In genomic region chr9:89677696-89678393, GRCh38 we compare ENCODE assay signal across 14 cellular contexts.
DNase-seq lines count a peak whose midpoint lies in the region; ATAC-seq, FAIRE-seq and TF ChIP-seq lines count a peak whose summit lies in the region.
"Had no signal": no experiment of that assay in that cellular context is flagged by ENCODE, and none has a peak within 500 bp of the region (broad histone marks: within the 10 kb centered on the region; RNA-seq: fewer than 3 reads in every experiment).

No MANE protein-coding gene starts in this region.

- ATAC-seq in activated CD8-positive, alpha-beta memory T cell treated with anti-CD3 and anti-CD28 coated beads, Interleukin-2, amount 10 ng/mL, durations not matched to agents 7 days and 5 days, result no peak
- ATAC-seq: natural killer cell treated with Interleukin-12 subunit alpha and Interleukin-12 subunit beta and Interleukin-15 and Interleukin-18, amount 100 ng/mL, for 72 hours; stimulated activated naive CD8-positive, alpha-beta T cell treated with anti-CD3 and anti-CD28 coated beads, Interleukin-15, amount 100 ng/mL, for 72 hours had no signal

- H3K36me3 Mint-ChIP-seq in activated CD8-positive, alpha-beta memory T cell treated with anti-CD3 and anti-CD28 coated beads, Interleukin-2, amount 10 ng/mL, durations not matched to agents 7 days and 5 days, result no peaks in the 10 kb centered on the region
- H3K36me3 Mint-ChIP-seq: activated naive CD4-positive, alpha-beta T cell treated with anti-CD3 and anti-CD28 coated beads, Interleukin-2, amount 50 U/mL, for 24 hours; natural killer cell treated with Interleukin-12 subunit alpha and Interleukin-12 subunit beta and Interleukin-15 and Interleukin-18, amount 100 ng/mL, for 72 hours had no signal

- CTCF ChIA-PET in activated CD8-positive, alpha-beta memory T cell treated with anti-CD3 and anti-CD28 coated beads, Interleukin-2, amount 10 ng/mL, durations not matched to agents 7 days and 5 days (lab: Charles Lee), result interaction anchor here (1.0 kb wide), 1 partner anchor 10 kb away, joined by 3 read pairs; no protein-coding TSS in a partner anchor

- H3K27ac ChIP-seq in uterus, result peak overlapping the region in 1 of 2 donors; percentile 46

- H3K4me1 Mint-ChIP-seq in activated CD8-positive, alpha-beta memory T cell treated with anti-CD3 and anti-CD28 coated beads, Interleukin-2, amount 10 ng/mL, durations not matched to agents 7 days and 5 days, result peaks cover 7% of the 10 kb centered on the region
- H3K4me1 Mint-ChIP-seq: stimulated activated naive CD8-positive, alpha-beta T cell treated with anti-CD3 and anti-CD28 coated beads, Interleukin-15, amount 100 ng/mL, for 72 hours had no signal

- TF ChIP-seq POLR2A in uterus (IDR thresholded peaks at IDR 0.05) (no peak), GM12892 (IDR thresholded peaks at IDR 0.05; ENCODE audit: low read depth, low read length) (no peak)

- H3K27me3 Mint-ChIP-seq in activated CD8-positive, alpha-beta memory T cell treated with anti-CD3 and anti-CD28 coated beads, Interleukin-2, amount 10 ng/mL, durations not matched to agents 7 days and 5 days, result peaks cover 1% of the 10 kb centered on the region
- H3K27me3 Mint-ChIP-seq: activated naive CD4-positive, alpha-beta T cell treated with anti-CD3 and anti-CD28 coated beads, Interleukin-2, amount 50 U/mL, for 24 hours; stimulated activated naive CD8-positive, alpha-beta T cell treated with anti-CD3 and anti-CD28 coated beads, Interleukin-15, amount 100 ng/mL, for 72 hours had no signal

- no peak for TF ChIP-seq CTCF in uterus (IDR thresholded peaks at IDR 0.05)

- intact Hi-C loops in uterus (cut with DNase I; ENCODE audit: low total_unique reads), result no loop called here

- no peak overlapping the region for H3K4me3 ChIP-seq in uterus

- no peaks in the 10 kb centered on the region for H3K36me3 ChIP-seq in uterus

- H3K4me3 Mint-ChIP-seq in activated CD8-positive, alpha-beta memory T cell treated with anti-CD3 and anti-CD28 coated beads, Interleukin-2, amount 10 ng/mL, durations not matched to agents 7 days and 5 days, result no peak overlapping the region
- H3K4me3 Mint-ChIP-seq: activated naive CD4-positive, alpha-beta T cell treated with anti-CD3 and anti-CD28 coated beads, Interleukin-2, amount 50 U/mL, for 24 hours; natural killer cell treated with Interleukin-12 subunit alpha and Interleukin-12 subunit beta and Interleukin-15 and Interleukin-18, amount 100 ng/mL, for 72 hours; stimulated activated naive CD8-positive, alpha-beta T cell treated with anti-CD3 and anti-CD28 coated beads, Interleukin-15, amount 100 ng/mL, for 72 hours had no signal

- H3K27me3 ChIP-seq in uterus, result no peaks in the 10 kb centered on the region

- H3K9me3 Mint-ChIP-seq in activated CD8-positive, alpha-beta memory T cell treated with anti-CD3 and anti-CD28 coated beads, Interleukin-2, amount 10 ng/mL, durations not matched to agents 7 days and 5 days (ENCODE audit: low read depth), result no peaks in the 10 kb centered on the region
- H3K9me3 Mint-ChIP-seq: activated naive CD4-positive, alpha-beta T cell treated with anti-CD3 and anti-CD28 coated beads, Interleukin-2, amount 50 U/mL, for 24 hours; natural killer cell treated with Interleukin-12 subunit alpha and Interleukin-12 subunit beta and Interleukin-15 and Interleukin-18, amount 100 ng/mL, for 72 hours; stimulated activated naive CD8-positive, alpha-beta T cell treated with anti-CD3 and anti-CD28 coated beads, Interleukin-15, amount 100 ng/mL, for 72 hours had no signal

- no peaks in the 10 kb centered on the region for H3K4me1 ChIP-seq in uterus

- no peak overlapping the region for H3K27ac Mint-ChIP-seq in activated CD8-positive, alpha-beta memory T cell treated with anti-CD3 and anti-CD28 coated beads, Interleukin-2, amount 10 ng/mL, durations not matched to agents 7 days and 5 days
- H3K27ac Mint-ChIP-seq: activated naive CD4-positive, alpha-beta T cell treated with anti-CD3 and anti-CD28 coated beads, Interleukin-2, amount 50 U/mL, for 24 hours had no signal

- DNase-seq in DMS 273 (lab: John Stamatoyannopoulos, UW; ENCODE audit: unreplicated experiment) (peak; percentile 85), NCI-H1436 treated with DMSO at 0.1 percent for 48 hours (lab: John Stamatoyannopoulos, UW) (peak; percentile 44), RPMI8226 (peak; percentile 30), mesenteric fat pad (ENCODE audit: low spot score) (peak; percentile 65), uterus (no peak), H4 (ENCODE audit: low spot score) (no peak), GM12892 (ENCODE audit: insufficient read length) (no peak)
- no peak for DNase-seq in activated CD8-positive, alpha-beta memory T cell treated with anti-CD3 and anti-CD28 coated beads, Interleukin-2, amount 10 ng/mL, durations not matched to agents 7 days and 5 days
- DNase-seq: KBM-7; stimulated activated CD4-positive, alpha-beta T cell treated with anti-CD3 and anti-CD28 coated beads, Interleukin-1b, Interleukin-23, amount 100 ng/mL, for 48 hours; stimulated activated naive CD8-positive, alpha-beta T cell treated with anti-CD3 and anti-CD28 coated beads, Interleukin-15, amount 100 ng/mL, for 72 hours had no signal

- no peaks in the 10 kb centered on the region for H3K9me3 ChIP-seq in uterus

- no peak for FAIRE-seq in GM12892 (lab: Jason Lieb, UNC)
- FAIRE-seq: GM12891 had no signal

Comparison
In these comparisons a context has a peak if more than half of its experiments do, and no peak if none do; other contexts are left out.
1. DNase-seq: peak in DMS 273 (single experiment), NCI-H1436 treated with DMSO at 0.1 percent for 48 hours (single experiment), RPMI8226 (single experiment) and mesenteric fat pad (single experiment); none in activated CD8-positive, alpha-beta memory T cell treated with anti-CD3 and anti-CD28 coated beads, Interleukin-2, amount 10 ng/mL, durations not matched to agents 7 days and 5 days (single experiment), uterus (0 of 2), H4 (single experiment) and GM12892 (single experiment).